31 cellular contexts compared by ENCODE assay signal in the genomic region with DNA sequence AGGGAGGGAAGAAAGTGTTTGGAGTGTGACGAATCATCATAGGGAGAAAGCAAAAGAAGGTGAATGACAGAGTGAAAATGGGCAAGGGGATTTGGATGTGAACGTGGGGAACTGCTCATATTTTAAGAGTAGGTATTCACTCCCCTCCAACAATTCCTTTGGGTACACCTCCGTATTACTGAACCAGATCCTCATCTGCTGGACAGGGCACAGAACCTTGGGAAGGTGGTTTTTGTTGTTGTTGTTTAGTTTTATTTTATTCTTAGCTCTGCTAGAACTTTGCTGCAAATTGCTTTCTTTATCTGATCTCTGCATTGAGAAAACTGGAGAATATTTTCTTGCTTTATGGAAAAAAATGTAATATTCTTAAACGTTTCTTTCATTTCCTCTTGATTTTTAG.
"Had no signal": no experiment of that assay in that cellular context is flagged by ENCODE, and none has a peak within 500 bp of the region (broad histone marks: within the 10 kb centered on the region; RNA-seq: fewer than 3 reads in every experiment).

No MANE protein-coding gene starts in this region.

- H3K4me1 ChIP-seq: ascending aorta, colonic mucosa had no signal

- H3K9me3 Mint-ChIP-seq: activated B cell treated with CpG ODN at 0.5 μM for 24 hours; activated CD4-positive, alpha-beta memory T cell treated with anti-CD3 and anti-CD28 coated beads for 36 hours; activated CD8-positive, alpha-beta T cell treated with anti-CD3 and anti-CD28 coated beads for 36 hours; activated naive CD4-positive, alpha-beta T cell treated with anti-CD3 and anti-CD28 coated beads, Interleukin-2, amount 10 ng/mL, durations not matched to agents 7 days and 5 days; activated naive CD4-positive, alpha-beta T cell treated with anti-CD3 and anti-CD28 coated beads, Interleukin-2, amount 50 U/mL, for 24 hours; activated naive CD8-positive, alpha-beta T cell treated with anti-CD3 and anti-CD28 coated beads, Interleukin-2, amount 10 ng/mL, durations not matched to agents 7 days and 5 days; activated naive CD8-positive, alpha-beta T cell treated with anti-CD3 and anti-CD28 coated beads, Interleukin-2, amount 50 U/mL, for 24 hours; activated T-cell treated with anti-CD3 and anti-CD28 coated beads, Interleukin-2, amount 50 U/mL, for 24 hours; activated T-helper 2 cell treated with anti-CD3 and anti-CD28 coated beads, Interferon-gamma antibody, Interleukin-2, Interleukin-4, amounts not matched to agents 10 μg/mL and 5 μg/mL and 100 μg/mL, durations not matched to agents 14 hours and 24 hours and 36 hours; brain; central memory CD8-positive, alpha-beta T cell had no signal

- H3K36me3 ChIP-seq: ascending aorta, cardiac muscle cell, colonic mucosa had no signal

- H3K9me3 ChIP-seq: ascending aorta, colonic mucosa had no signal

- H3K4me3 Mint-ChIP-seq: activated B cell treated with CpG ODN at 0.5 μM for 24 hours; activated CD4-positive, alpha-beta memory T cell treated with anti-CD3 and anti-CD28 coated beads for 36 hours; activated CD4-positive, alpha-beta T cell treated with anti-CD3 and anti-CD28 coated beads for 36 hours; activated CD8-positive, alpha-beta T cell treated with anti-CD3 and anti-CD28 coated beads for 36 hours; activated naive CD4-positive, alpha-beta T cell treated with anti-CD3 and anti-CD28 coated beads, Interleukin-2, amount 10 ng/mL, durations not matched to agents 7 days and 5 days; activated naive CD4-positive, alpha-beta T cell treated with anti-CD3 and anti-CD28 coated beads, Interleukin-2, amount 50 U/mL, for 24 hours; activated naive CD8-positive, alpha-beta T cell; activated naive CD8-positive, alpha-beta T cell treated with anti-CD3 and anti-CD28 coated beads, Interleukin-2, amount 10 ng/mL, durations not matched to agents 7 days and 5 days; activated naive CD8-positive, alpha-beta T cell treated with anti-CD3 and anti-CD28 coated beads, Interleukin-2, amount 50 U/mL, for 24 hours; activated T-cell treated with anti-CD3 and anti-CD28 coated beads, Interleukin-2, amount 50 U/mL, for 24 hours; brain; central memory CD8-positive, alpha-beta T cell; T-helper 17 cell had no signal

- H3K27me3 ChIP-seq: ascending aorta, cardiac muscle cell, colonic mucosa had no signal

- H3K4me1 Mint-ChIP-seq: activated B cell treated with CpG ODN at 0.5 μM for 24 hours; activated CD4-positive, alpha-beta T cell treated with anti-CD3 and anti-CD28 coated beads for 36 hours; activated naive CD4-positive, alpha-beta T cell treated with anti-CD3 and anti-CD28 coated beads, Interleukin-2, amount 10 ng/mL, durations not matched to agents 7 days and 5 days; activated naive CD4-positive, alpha-beta T cell treated with anti-CD3 and anti-CD28 coated beads, Interleukin-2, amount 50 U/mL, for 24 hours; activated naive CD8-positive, alpha-beta T cell treated with anti-CD3 and anti-CD28 coated beads, Interleukin-2, amount 50 U/mL, for 24 hours; central memory CD8-positive, alpha-beta T cell; T-helper 17 cell had no signal

- H3K27ac ChIP-seq: ascending aorta, cardiac muscle cell, colonic mucosa, VCaP had no signal

- DNase-seq: activated B cell treated with CpG ODN at 0.5 μM for 24 hours; activated CD4-positive, alpha-beta memory T cell treated with anti-CD3 and anti-CD28 coated beads for 36 hours; activated CD4-positive, alpha-beta T cell treated with anti-CD3 and anti-CD28 coated beads for 36 hours; activated CD4-positive, alpha-beta T cell treated with anti-CD3 and anti-CD28 coated beads for 48 hours; activated CD4-positive, alpha-beta T cell treated with anti-CD3 and anti-CD28 coated beads, Interleukin-2, amount 50 U/mL, for 1 hour; activated CD4-positive, alpha-beta T cell treated with anti-CD3 and anti-CD28 coated beads, Interleukin-2, amount 50 U/mL, for 4 hours; activated CD4-positive, CD25-positive, alpha-beta regulatory T cell treated with anti-CD3 and anti-CD28 coated beads, Interleukin-2, amount 50 U/mL, for 72 hours; activated CD8-positive, alpha-beta memory T cell treated with anti-CD3 and anti-CD28 coated beads, Interleukin-2, amount 50 U/mL, for 48 hours; activated CD8-positive, alpha-beta T cell treated with anti-CD3 and anti-CD28 coated beads for 36 hours; activated effector memory CD4-positive, alpha-beta T cell treated with Interleukin-2 at 50 U/mL for 16 hours; activated gamma-delta T cell; activated naive CD4-positive, alpha-beta T cell treated with anti-CD3 and anti-CD28 coated beads, Interleukin-2, amount 10 ng/mL, durations not matched to agents 7 days and 5 days; activated naive CD4-positive, alpha-beta T cell treated with Interleukin-2 at 50 U/mL for 16 hours; activated naive CD8-positive, alpha-beta T cell treated with anti-CD3 and anti-CD28 coated beads, Interleukin-2, amount 10 ng/mL, durations not matched to agents 7 days and 5 days; activated naive CD8-positive, alpha-beta T cell treated with anti-CD3 and anti-CD28 coated beads, Interleukin-2, amount 50 U/mL, for 24 hours; activated T-cell treated with anti-CD3 and anti-CD28 coated beads, Interleukin-2, amount 50 U/mL, for 24 hours; activated T-cell treated with anti-CD3 and anti-CD28 coated beads, Interleukin-2, amount 50 U/mL, for 48 hours; amygdala; anterior cingulate cortex; caudate nucleus; cerebellar nuclear complex; colonic mucosa; T-helper 17 cell had no signal

- H3K27me3 Mint-ChIP-seq: brain had no signal

- ATAC-seq: activated CD4-positive, alpha-beta T cell treated with anti-CD3 and anti-CD28 coated beads for 36 hours; activated CD8-positive, alpha-beta T cell treated with anti-CD3 and anti-CD28 coated beads for 36 hours; activated naive CD8-positive, alpha-beta T cell treated with anti-CD3 and anti-CD28 coated beads, Interleukin-2, amount 50 U/mL, for 24 hours; T-helper 17 cell had no signal

- H3K4me3 ChIP-seq: ascending aorta, cardiac muscle cell, colonic mucosa had no signal

- H3K36me3 Mint-ChIP-seq: activated CD4-positive, alpha-beta memory T cell treated with anti-CD3 and anti-CD28 coated beads for 36 hours; activated naive CD4-positive, alpha-beta T cell treated with anti-CD3 and anti-CD28 coated beads, Interleukin-2, amount 10 ng/mL, durations not matched to agents 7 days and 5 days; activated naive CD4-positive, alpha-beta T cell treated with anti-CD3 and anti-CD28 coated beads, Interleukin-2, amount 50 U/mL, for 24 hours; activated naive CD8-positive, alpha-beta T cell; activated naive CD8-positive, alpha-beta T cell treated with anti-CD3 and anti-CD28 coated beads, Interleukin-2, amount 10 ng/mL, durations not matched to agents 7 days and 5 days; brain had no signal

- H3K27ac Mint-ChIP-seq: activated B cell treated with CpG ODN at 0.5 μM for 24 hours; activated CD4-positive, alpha-beta memory T cell treated with anti-CD3 and anti-CD28 coated beads for 36 hours; activated CD4-positive, alpha-beta T cell treated with anti-CD3 and anti-CD28 coated beads for 36 hours; activated CD8-positive, alpha-beta T cell treated with anti-CD3 and anti-CD28 coated beads for 36 hours; activated naive CD4-positive, alpha-beta T cell treated with anti-CD3 and anti-CD28 coated beads, Interleukin-2, amount 10 ng/mL, durations not matched to agents 7 days and 5 days; activated naive CD4-positive, alpha-beta T cell treated with anti-CD3 and anti-CD28 coated beads, Interleukin-2, amount 50 U/mL, for 24 hours; activated naive CD8-positive, alpha-beta T cell; activated naive CD8-positive, alpha-beta T cell treated with anti-CD3 and anti-CD28 coated beads, Interleukin-2, amount 10 ng/mL, durations not matched to agents 7 days and 5 days; activated naive CD8-positive, alpha-beta T cell treated with anti-CD3 and anti-CD28 coated beads, Interleukin-2, amount 50 U/mL, for 24 hours; activated T-cell treated with anti-CD3 and anti-CD28 coated beads, Interleukin-2, amount 50 U/mL, for 24 hours; activated T-helper 2 cell treated with anti-CD3 and anti-CD28 coated beads, Interferon-gamma antibody, Interleukin-2, Interleukin-4, amounts not matched to agents 10 μg/mL and 5 μg/mL and 100 μg/mL, durations not matched to agents 14 hours and 24 hours and 36 hours; brain; T-helper 17 cell had no signal
